ENCODE assay signal across 32 cellular contexts in genomic region chr12:128276542-128276941, GRCh38. TPM values are rescaled to one million over a fixed set of nuclear protein-coding genes. Genes with fewer than 3 reads are reported as not detected.
"Had no signal": no experiment of that assay in that cellular context is flagged by ENCODE, and none has a peak within 500 bp of the region (broad histone marks: within the 10 kb centered on the region; RNA-seq: fewer than 3 reads in every experiment).

No MANE protein-coding gene starts in this region.

- H3K4me1 ChIP-seq: esophagus muscularis mucosa, foreskin keratinocyte had no signal

- ATAC-seq: activated CD4-positive, CD25-positive, alpha-beta regulatory T cell treated with anti-CD3 and anti-CD28 coated beads, Interleukin-2, amount 50 U/mL, for 24 hours; activated CD8-positive, alpha-beta T cell treated with anti-CD3 and anti-CD28 coated beads for 36 hours; activated T-cell treated with anti-CD3 and anti-CD28 coated beads, Interleukin-2, amount 50 U/mL, for 4 hours; activated T-helper 17 cell treated with anti-CD3 and anti-CD28 coated beads, Interleukin-2, amount 50 U/mL, for 72 hours; effector memory CD8-positive, alpha-beta T cell; foreskin keratinocyte; T-helper 17 cell had no signal

- DNase-seq: activated B cell treated with CpG ODN at 0.5 μM for 24 hours; activated CD4-positive, alpha-beta T cell treated with anti-CD3 and anti-CD28 coated beads for 48 hours; activated CD4-positive, alpha-beta T cell treated with anti-CD3 and anti-CD28 coated beads, Interleukin-2, amount 50 U/mL, for 1 hour; activated CD4-positive, alpha-beta T cell treated with anti-CD3 and anti-CD28 coated beads, Interleukin-2, amount 50 U/mL, for 48 hours; activated CD8-positive, alpha-beta memory T cell treated with anti-CD3 and anti-CD28 coated beads for 24 hours; activated CD8-positive, alpha-beta T cell treated with anti-CD3 and anti-CD28 coated beads for 36 hours; activated effector memory CD4-positive, alpha-beta T cell treated with Interleukin-2 at 50 U/mL for 16 hours; activated gamma-delta T cell treated with Interleukin-2 at 50 U/mL for 16 hours; activated naive CD4-positive, alpha-beta T cell treated with anti-CD3 and anti-CD28 coated beads, Interleukin-2, amount 50 U/mL, for 16 hours; activated naive CD4-positive, alpha-beta T cell treated with Interleukin-2 at 50 U/mL for 16 hours; activated T-cell treated with anti-CD3 and anti-CD28 coated beads, Interleukin-2, amount 50 U/mL, for 4 hours; amniotic stem cell; anterior cingulate cortex; brain microvascular endothelial cell; caudate nucleus; cortex of kidney; dermis blood vessel endothelial cell; effector CD4-positive, alpha-beta T cell; effector memory CD8-positive, alpha-beta T cell; erythroblast; foreskin keratinocyte; head of caudate nucleus; T-helper 1 cell; T-helper 17 cell; T1000; WERI-Rb-1 had no signal

- H3K36me3 ChIP-seq: brain microvascular endothelial cell, esophagus muscularis mucosa, WERI-Rb-1 had no signal

- H3K4me3 ChIP-seq: esophagus muscularis mucosa had no signal

- H3K27ac ChIP-seq: brain microvascular endothelial cell, esophagus muscularis mucosa, foreskin keratinocyte, WERI-Rb-1 had no signal

- H3K27me3 ChIP-seq: brain microvascular endothelial cell, foreskin keratinocyte had no signal

RNA-seq across cellular contexts. Expression of gene TMEM132C, which starts 9.6 kb away (rescaled TPM):
- total RNA-seq: activated B cell treated with CpG ODN at 0.5 μM for 24 hours; activated CD8-positive, alpha-beta T cell treated with anti-CD3 and anti-CD28 coated beads for 36 hours; activated T-cell treated with anti-CD3 and anti-CD28 coated beads, Interleukin-2, amount 50 U/mL, for 4 hours; activated T-helper 17 cell treated with anti-CD3 and anti-CD28 coated beads, Interleukin-2, amount 50 U/mL, for 72 hours; astrocyte; bronchial epithelial cell; chondrocyte; dermis blood vessel endothelial cell; foreskin keratinocyte; T-helper 17 cell had no signal
